In genomic region chr6:27281105-27281539, GRCh38 we compare ENCODE assay signal across 14 cellular contexts. TPM values are rescaled to one million over a fixed set of nuclear protein-coding genes. Genes with fewer than 3 reads are reported as not detected.
DNase-seq lines count a peak whose midpoint lies in the region; ATAC-seq and TF ChIP-seq lines count a peak whose summit lies in the region.
"Had no signal": no experiment of that assay in that cellular context is flagged by ENCODE, and none has a peak within 500 bp of the region (broad histone marks: within the 10 kb centered on the region; RNA-seq: fewer than 3 reads in every experiment).

No MANE protein-coding gene starts in this region.

- TF ChIP-seq CTCF in RWPE2 (IDR thresholded peaks at IDR 0.05; ENCODE audit: poor library complexity, severe bottlenecking), result no peak
- TF ChIP-seq CTCF in ascending aorta (IDR thresholded peaks at IDR 0.05), result no peak

- no peaks in the 10 kb centered on the region for H3K4me1 ChIP-seq in RWPE2 (ENCODE audit: insufficient read depth, poor library complexity, severe bottlenecking)
- H3K4me1 ChIP-seq in iPS DF 6.9 (ENCODE audit: control insufficient read depth, insufficient read depth, low read length), result no peaks in the 10 kb centered on the region
- no peaks in the 10 kb centered on the region for H3K4me1 ChIP-seq in ascending aorta

- DNase-seq in A172 (ENCODE audit: low spot score) (peak; percentile 15), H7 (no peak), RWPE2 (ENCODE audit: low spot score) (no peak), iPS DF 6.9 (ENCODE audit: low read depth, low spot score) (no peak), ascending aorta (ENCODE audit: low spot score in 2 of 2) (no peak), globus pallidus (ENCODE audit: low spot score) (no peak), NCI-H1417 (lab: John Stamatoyannopoulos, UW) (no peak), NCI-H1694 (lab: John Stamatoyannopoulos, UW) (no peak)
- DNase-seq: activated CD4-positive, alpha-beta T cell treated with anti-CD3 and anti-CD28 coated beads, Interleukin-2, amount 50 U/mL, for 48 hours; activated naive CD8-positive, alpha-beta T cell treated with anti-CD3 and anti-CD28 coated beads, Interleukin-2, amount 50 U/mL, for 24 hours; NCI-H1930; posterior cingulate gyrus; SIG-M5 had no signal

- H3K27me3 ChIP-seq in H7 (ENCODE audit: control insufficient read depth, insufficient read depth, low read length) (peaks cover 9% of the 10 kb centered on the region), RWPE2 (ENCODE audit: insufficient read depth, poor library complexity, severe bottlenecking) (no peaks in the 10 kb centered on the region), iPS DF 6.9 (ENCODE audit: control insufficient read depth, insufficient read depth, low read length) (no peaks in the 10 kb centered on the region), ascending aorta (peaks cover 3% of the 10 kb centered on the region)

- ATAC-seq in RWPE2 (ENCODE audit: low read depth), result no peak
- ATAC-seq: activated naive CD8-positive, alpha-beta T cell treated with anti-CD3 and anti-CD28 coated beads, Interleukin-2, amount 50 U/mL, for 24 hours had no signal

- H3K27ac ChIP-seq in RWPE2 (ENCODE audit: poor library complexity, severe bottlenecking) (peak overlapping the region; percentile 43), iPS DF 6.9 (ENCODE audit: low read length) (no peak overlapping the region), ascending aorta (no peak overlapping the region)
- H3K27ac ChIP-seq: thoracic aorta had no signal

- peaks cover 2% of the 10 kb centered on the region for H3K9me3 ChIP-seq in RWPE2 (ENCODE audit: severe bottlenecking)
- no peaks in the 10 kb centered on the region for H3K9me3 ChIP-seq in iPS DF 6.9 (ENCODE audit: control insufficient read depth, insufficient read depth, low read length)
- H3K9me3 ChIP-seq in ascending aorta, result peaks cover 0 to 10% of the 10 kb centered on the region in 2 donors
- H3K9me3 ChIP-seq: thoracic aorta had no signal

- H3K36me3 ChIP-seq in H7 (replicated peaks; ENCODE audit: control insufficient read depth, insufficient read depth, low read length) (no peaks in the 10 kb centered on the region), RWPE2 (ENCODE audit: low read depth) (no peaks in the 10 kb centered on the region), iPS DF 6.9 (ENCODE audit: control insufficient read depth, insufficient read depth, low read length) (no peaks in the 10 kb centered on the region), ascending aorta (no peaks in the 10 kb centered on the region)
- H3K36me3 ChIP-seq: thoracic aorta had no signal

- H3K4me3 ChIP-seq in H7 (ENCODE audit: insufficient read depth, low read depth, low read length) (peak overlapping the region; percentile 72), RWPE2 (ENCODE audit: severe bottlenecking) (peak overlapping the region; percentile 39), iPS DF 6.9 (ENCODE audit: low read length) (peak overlapping the region; percentile 49; the same call in 1 of the 2 replicates), ascending aorta (no peak overlapping the region)
- H3K4me3 ChIP-seq: thoracic aorta had no signal

- no CpG with 5 or more reads among the region's 13 CpGs for WGBS in iPS DF 6.9 (ENCODE audit: insufficient coverage, insufficient read length)

- intact Hi-C loops in ascending aorta (cut with DNase I), result no loop called here

RNA-seq across cellular contexts. Expression of gene POM121L2, which starts 31.0 kb away (rescaled TPM):
- not detected in 2 replicates for total RNA-seq in A172 (2014; rRNA removed; shearing (Covaris generic))
- 0.03 TPM in 1 of 2 replicates, not detected in the other for total RNA-seq in H7 (2014; rRNA removed; shearing (Covaris generic))
- total RNA-seq in ascending aorta, result not detected
- total RNA-seq: thoracic aorta had no signal

RNA-seq across cellular contexts. Expression of gene PRSS16, which starts 33.6 kb away (rescaled TPM):
- total RNA-seq in A172 (2014; rRNA removed; shearing (Covaris generic)), result 0.12 and 0.62 TPM in 2 replicates
- total RNA-seq in H7 (2014; rRNA removed; shearing (Covaris generic)), result 5.0 and 5.2 TPM in 2 replicates
- total RNA-seq in ascending aorta, result not detected
- total RNA-seq: thoracic aorta had no signal

Comparison
In these comparisons a context has a peak if more than half of its experiments do, and no peak if none do; other contexts are left out.
1. H3K4me3 ChIP-seq: peak in H7 (single experiment), RWPE2 (single experiment) and iPS DF 6.9 (single experiment); none in ascending aorta (0 of 2).